In the genomic region with DNA sequence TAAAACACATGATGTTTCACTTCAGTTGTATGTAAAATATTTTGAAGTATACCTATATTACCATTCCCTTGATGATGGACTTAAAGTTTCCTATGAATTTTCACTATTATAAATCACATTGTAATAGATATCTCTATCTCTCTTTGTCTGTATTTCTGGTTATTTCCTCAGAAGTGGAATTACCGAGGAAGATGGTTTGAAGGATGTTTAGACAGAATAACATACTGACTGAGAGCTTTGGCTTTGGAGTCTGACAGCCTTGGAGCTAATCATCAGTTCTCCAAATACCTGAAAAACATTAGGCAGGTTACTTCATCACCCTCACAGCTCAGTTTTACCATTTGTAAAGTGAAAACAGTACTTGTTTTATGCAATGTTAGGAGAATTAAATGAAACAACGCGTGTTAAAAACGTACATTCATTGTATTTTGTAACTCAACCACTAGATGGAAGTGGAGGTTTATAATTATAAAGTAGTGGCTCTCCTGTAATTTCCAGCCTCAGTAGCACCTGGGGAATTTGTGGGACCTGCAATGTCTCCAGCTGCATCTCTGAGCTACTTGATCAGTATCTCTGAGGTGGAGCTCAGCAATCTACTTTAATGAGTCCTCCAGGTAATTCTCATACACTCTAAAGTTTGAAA, we compare ENCODE assay signal across 9 cellular contexts. TPM values are rescaled to one million over a fixed set of nuclear protein-coding genes. Genes with fewer than 3 reads are reported as not detected.
DNase-seq lines count a peak whose midpoint lies in the region; ATAC-seq and TF ChIP-seq lines count a peak whose summit lies in the region.
"Had no signal": no experiment of that assay in that cellular context is flagged by ENCODE, and none has a peak within 500 bp of the region (broad histone marks: within the 10 kb centered on the region; RNA-seq: fewer than 3 reads in every experiment).

No MANE protein-coding gene starts in this region.

- H3K9me3 ChIP-seq in upper lobe of right lung: no peaks in the 10 kb centered on the region
- H3K9me3 ChIP-seq: BLaER1 had no signal

- H3K36me3 ChIP-seq in brain microvascular endothelial cell (replicated peaks) (no peaks in the 10 kb centered on the region), upper lobe of right lung (no peaks in the 10 kb centered on the region)
- H3K36me3 ChIP-seq: BLaER1 had no signal

- intact Hi-C loops in upper lobe of right lung (cut with DNase I): no loop called here

- TF ChIP-seq CTCF in brain microvascular endothelial cell (IDR thresholded peaks at IDR 0.05; ENCODE audit: low read depth, low read length, missing control alignments) (peak; percentile 43), upper lobe of right lung (IDR thresholded peaks at IDR 0.05) (peak; percentile 63)

- H3K4me1 ChIP-seq in upper lobe of right lung: no peaks in the 10 kb centered on the region
- H3K4me1 ChIP-seq: BLaER1 had no signal

- H3K27me3 ChIP-seq in brain microvascular endothelial cell (replicated peaks) (no peaks in the 10 kb centered on the region), upper lobe of right lung (no peaks in the 10 kb centered on the region)
- H3K27me3 ChIP-seq: BLaER1 had no signal

- H3K4me3 ChIP-seq in brain microvascular endothelial cell (ENCODE audit: low read depth, low read length): peak overlapping the region; percentile 26
- no peak overlapping the region for H3K4me3 ChIP-seq in upper lobe of right lung
- H3K4me3 ChIP-seq: BLaER1 had no signal

- in situ Hi-C loops in brain microvascular endothelial cell (cut with HindIII; ENCODE audit: low pct_ligation_motif_present, low sequenced_read_pairs): no loop called here

- ATAC-seq in upper lobe of right lung: peak; percentile 82

- peak; percentile 41 for DNase-seq in DMS 273 (lab: John Stamatoyannopoulos, UW; ENCODE audit: unreplicated experiment)
- no peak for DNase-seq in DMS 273 treated with DMSO at 0.1 percent for 48 hours (lab: John Stamatoyannopoulos, UW)
- DNase-seq in H4 (ENCODE audit: low spot score): peak; percentile 11
- DNase-seq in NCI-H2227 (lab: John Stamatoyannopoulos, UW; ENCODE audit: unreplicated experiment): peak; percentile 16
- DNase-seq in brain microvascular endothelial cell: no peak
- peak; percentile 45 for DNase-seq in left kidney (ENCODE audit: low read depth, low spot score)
- DNase-seq in upper lobe of right lung: no peak
- DNase-seq in NCI-H1105 treated with DMSO at 0.1 percent for 48 hours (lab: John Stamatoyannopoulos, UW): no peak

- no peak overlapping the region for H3K27ac ChIP-seq in brain microvascular endothelial cell
- no peak overlapping the region for H3K27ac ChIP-seq in upper lobe of right lung
- H3K27ac ChIP-seq: BLaER1 had no signal

RNA-seq across cellular contexts. Expression of gene JCHAIN, which starts 14.3 kb away (rescaled TPM):
- 1.3 TPM in 1 of 2 replicates, not detected in the other for total RNA-seq in H4 (2014; rRNA removed; shearing (Covaris generic))
- 99.1 TPM for total RNA-seq in upper lobe of right lung

RNA-seq across cellular contexts. Expression of gene ENAM, which starts 23.4 kb away (rescaled TPM):
- total RNA-seq in H4 (2014; rRNA removed; shearing (Covaris generic)): not detected in 2 replicates
- 0.61 TPM for total RNA-seq in upper lobe of right lung

RNA-seq across cellular contexts. Expression of gene UTP3, which starts 36.3 kb away (rescaled TPM):
- 19.7 and 23.6 TPM in 2 replicates for total RNA-seq in H4 (2014; rRNA removed; shearing (Covaris generic))
- total RNA-seq in upper lobe of right lung: 27.2 TPM

RNA-seq across cellular contexts. Expression of gene AMBN, which starts 59.9 kb away (rescaled TPM):
- total RNA-seq in H4 (2014; rRNA removed; shearing (Covaris generic)): 0.19 TPM in 1 of 2 replicates, not detected in the other
- not detected for total RNA-seq in upper lobe of right lung

Comparison
In these comparisons a context has a peak if more than half of its experiments do, and no peak if none do; other contexts are left out.
1. DNase-seq: peak in DMS 273 (single experiment), H4 (single experiment), NCI-H2227 (single experiment) and left kidney (single experiment); none in DMS 273 treated with DMSO at 0.1 percent for 48 hours (single experiment), brain microvascular endothelial cell (single experiment), upper lobe of right lung (single experiment) and NCI-H1105 treated with DMSO at 0.1 percent for 48 hours (single experiment).
2. RNA of gene JCHAIN, which starts 14.3 kb away (total RNA-seq): 99.1 TPM in upper lobe of right lung (single experiment); 1.3 TPM in H4; every median in the first group is over 10 times any median in the second.